11 cellular contexts compared by ENCODE assay signal in the genomic region with DNA sequence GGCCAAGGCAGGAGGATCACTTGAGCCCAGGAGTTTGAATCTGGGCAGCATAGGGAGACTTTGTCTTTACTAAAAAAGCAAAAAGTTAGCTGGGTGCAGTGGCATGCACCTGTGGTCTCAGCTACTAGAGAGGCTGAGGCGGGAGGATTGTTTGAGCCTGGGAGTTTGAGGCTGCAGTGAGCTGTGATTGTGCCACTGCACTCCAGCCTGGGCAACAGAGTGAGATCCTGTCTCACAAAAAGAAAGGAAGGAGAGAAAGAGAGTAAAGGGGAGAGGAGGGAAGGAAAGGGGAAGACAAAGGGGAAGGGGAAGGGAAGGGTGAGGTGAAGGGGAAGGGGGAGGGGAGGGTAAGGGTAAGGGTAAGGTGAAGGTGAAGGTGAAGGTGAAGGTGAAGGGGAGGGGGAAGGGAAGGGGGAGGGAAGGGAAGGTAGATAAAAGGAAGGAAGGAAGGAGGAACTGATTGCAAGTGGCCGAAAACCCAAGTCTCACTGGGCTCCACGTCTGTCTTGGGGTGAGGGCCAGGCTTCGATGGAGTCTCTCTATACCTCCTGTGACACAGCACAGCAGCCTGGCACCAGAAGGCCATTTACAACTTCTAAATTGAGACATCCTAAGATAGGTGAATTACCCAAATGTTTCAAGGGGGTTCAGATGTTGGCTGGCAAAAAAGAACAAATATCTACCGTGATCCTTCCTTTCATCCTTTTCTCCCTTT. TPM values are rescaled to one million over a fixed set of nuclear protein-coding genes. Genes with fewer than 3 reads are reported as not detected.
"Had no signal": no experiment of that assay in that cellular context is flagged by ENCODE, and none has a peak within 500 bp of the region (broad histone marks: within the 10 kb centered on the region; RNA-seq: fewer than 3 reads in every experiment).

No MANE protein-coding gene starts in this region.

- H3K4me3 ChIP-seq: GM23248, HAP-1 had no signal

- H3K4me2 ChIP-seq: KMS-11 had no signal

- H3K36me3 ChIP-seq: HAP-1 had no signal

- H3K9me3 ChIP-seq: HAP-1 had no signal

- H2AFZ ChIP-seq: GM23248 had no signal

- ATAC-seq: HCT116 had no signal

- H3K27ac ChIP-seq: GM23248, HL-60, KMS-11 had no signal

- H3K9ac ChIP-seq: GM23248, KMS-11 had no signal

- DNase-seq: GM23248, GOT3, H7, IMR-90, KBM-7 had no signal

RNA-seq across cellular contexts. Expression of a gene that starts 4.0 kb away (rescaled TPM):
- total RNA-seq: H4, HT1080 had no signal

RNA-seq across cellular contexts. Expression of a gene that starts 36.0 kb away (rescaled TPM):
- total RNA-seq: GM23248, H7, HT1080, IMR-90 had no signal
